8 cellular contexts compared by ENCODE assay signal in genomic region chr15:63156086-63156707, GRCh38.
A peak's percentile ranks its signal among the peaks of the same experiment; 100 is the strongest.
DNase-seq lines count a peak whose midpoint lies in the region; ATAC-seq lines count a peak whose summit lies in the region.

No MANE protein-coding gene starts in this region.

- peaks cover 32% of the 10 kb centered on the region for H3K4me1 Mint-ChIP-seq in activated naive CD4-positive, alpha-beta T cell treated with anti-CD3 and anti-CD28 coated beads, Interleukin-2, amount 10 ng/mL, durations not matched to agents 7 days and 5 days
- H3K4me1 Mint-ChIP-seq in activated naive CD8-positive, alpha-beta T cell treated with anti-CD3 and anti-CD28 coated beads, Interleukin-2, amount 50 U/mL, for 24 hours = peaks cover 24% of the 10 kb centered on the region
- peaks cover 12% of the 10 kb centered on the region for H3K4me1 Mint-ChIP-seq in stimulated activated naive CD8-positive, alpha-beta T cell treated with anti-CD3 and anti-CD28 coated beads, Interleukin-15, amount 100 ng/mL, for 72 hours

- H3K36me3 Mint-ChIP-seq in activated naive CD4-positive, alpha-beta T cell treated with anti-CD3 and anti-CD28 coated beads, Interleukin-2, amount 10 ng/mL, durations not matched to agents 7 days and 5 days = peaks cover 37% of the 10 kb centered on the region
- peaks cover 16% of the 10 kb centered on the region for H3K36me3 Mint-ChIP-seq in activated naive CD8-positive, alpha-beta T cell treated with anti-CD3 and anti-CD28 coated beads, Interleukin-2, amount 50 U/mL, for 24 hours (ENCODE audit: low read depth)

- no peak for DNase-seq in activated naive CD4-positive, alpha-beta T cell treated with anti-CD3 and anti-CD28 coated beads, Interleukin-2, amount 10 ng/mL, durations not matched to agents 7 days and 5 days
- DNase-seq in activated naive CD4-positive, alpha-beta T cell treated with Interleukin-2 at 50 U/mL for 16 hours = no peak
- DNase-seq in activated naive CD8-positive, alpha-beta T cell treated with anti-CD3 and anti-CD28 coated beads, Interleukin-2, amount 50 U/mL, for 24 hours = no peak
- peak; percentile 40 for DNase-seq in inferior parietal cortex (ENCODE audit: extremely low spot score)
- DNase-seq in stimulated activated naive CD8-positive, alpha-beta T cell treated with anti-CD3 and anti-CD28 coated beads, Interleukin-15, amount 100 ng/mL, for 72 hours = no peak
- no peak for DNase-seq in AG20443 (ENCODE audit: low spot score)

- no peak for ATAC-seq in activated naive CD8-positive, alpha-beta T cell treated with anti-CD3 and anti-CD28 coated beads, Interleukin-2, amount 50 U/mL, for 24 hours
- no peak for ATAC-seq in stimulated activated naive CD8-positive, alpha-beta T cell treated with anti-CD3 and anti-CD28 coated beads, Interleukin-15, amount 100 ng/mL, for 72 hours
- no peak for ATAC-seq in GM21367 (IDR thresholded peaks at IDR 0.05; ENCODE audit: unreplicated experiment)
- no peak for ATAC-seq in HG03025 (IDR thresholded peaks at IDR 0.05; ENCODE audit: low FRiP score, unreplicated experiment)

- H3K4me3 Mint-ChIP-seq in activated naive CD4-positive, alpha-beta T cell treated with anti-CD3 and anti-CD28 coated beads, Interleukin-2, amount 10 ng/mL, durations not matched to agents 7 days and 5 days = peak overlapping the region; percentile 93
- H3K4me3 Mint-ChIP-seq in activated naive CD8-positive, alpha-beta T cell treated with anti-CD3 and anti-CD28 coated beads, Interleukin-2, amount 50 U/mL, for 24 hours = peak overlapping the region; percentile 99
- H3K4me3 Mint-ChIP-seq in stimulated activated naive CD8-positive, alpha-beta T cell treated with anti-CD3 and anti-CD28 coated beads, Interleukin-15, amount 100 ng/mL, for 72 hours = peak overlapping the region; percentile 95 to 99

- no peaks in the 10 kb centered on the region for H3K9me3 Mint-ChIP-seq in activated naive CD4-positive, alpha-beta T cell treated with anti-CD3 and anti-CD28 coated beads, Interleukin-2, amount 10 ng/mL, durations not matched to agents 7 days and 5 days
- no peaks in the 10 kb centered on the region for H3K9me3 Mint-ChIP-seq in activated naive CD8-positive, alpha-beta T cell treated with anti-CD3 and anti-CD28 coated beads, Interleukin-2, amount 50 U/mL, for 24 hours
- H3K9me3 Mint-ChIP-seq in stimulated activated naive CD8-positive, alpha-beta T cell treated with anti-CD3 and anti-CD28 coated beads, Interleukin-15, amount 100 ng/mL, for 72 hours = peaks cover 0 to 7% of the 10 kb centered on the region in 2 donors

- CTCF ChIA-PET in activated naive CD4-positive, alpha-beta T cell treated with anti-CD3 and anti-CD28 coated beads, Interleukin-2, amount 10 ng/mL, durations not matched to agents 7 days and 5 days (lab: Charles Lee) = interaction anchor here (1.5 kb wide), 1 partner anchor 108 kb away, joined by 3 read pairs; no protein-coding TSS in a partner anchor

- H3K27me3 Mint-ChIP-seq in activated naive CD4-positive, alpha-beta T cell treated with anti-CD3 and anti-CD28 coated beads, Interleukin-2, amount 10 ng/mL, durations not matched to agents 7 days and 5 days = no peaks in the 10 kb centered on the region
- no peaks in the 10 kb centered on the region for H3K27me3 Mint-ChIP-seq in activated naive CD8-positive, alpha-beta T cell treated with anti-CD3 and anti-CD28 coated beads, Interleukin-2, amount 50 U/mL, for 24 hours
- no peaks in the 10 kb centered on the region for H3K27me3 Mint-ChIP-seq in stimulated activated naive CD8-positive, alpha-beta T cell treated with anti-CD3 and anti-CD28 coated beads, Interleukin-15, amount 100 ng/mL, for 72 hours

- peak overlapping the region; percentile 95 for H3K27ac Mint-ChIP-seq in activated naive CD4-positive, alpha-beta T cell treated with anti-CD3 and anti-CD28 coated beads, Interleukin-2, amount 10 ng/mL, durations not matched to agents 7 days and 5 days
- H3K27ac Mint-ChIP-seq in activated naive CD8-positive, alpha-beta T cell treated with anti-CD3 and anti-CD28 coated beads, Interleukin-2, amount 50 U/mL, for 24 hours = peak overlapping the region; percentile 90
- H3K27ac Mint-ChIP-seq in stimulated activated naive CD8-positive, alpha-beta T cell treated with anti-CD3 and anti-CD28 coated beads, Interleukin-15, amount 100 ng/mL, for 72 hours = peak overlapping the region; percentile 98
